11 cellular contexts compared by ENCODE assay signal in genomic region chr16:19523184-19523558, GRCh38. TPM values are rescaled to one million over a fixed set of nuclear protein-coding genes. Genes with fewer than 3 reads are reported as not detected.
DNase-seq lines count a peak whose midpoint lies in the region; ATAC-seq, FAIRE-seq and TF ChIP-seq lines count a peak whose summit lies in the region.
"Had no signal": no experiment of that assay in that cellular context is flagged by ENCODE, and none has a peak within 500 bp of the region (broad histone marks: within the 10 kb centered on the region; RNA-seq: fewer than 3 reads in every experiment).

No MANE protein-coding gene starts in this region.

- ATAC-seq in HG03025 (IDR thresholded peaks at IDR 0.05; ENCODE audit: low FRiP score, unreplicated experiment): no peak

- H3K4me1 Mint-ChIP-seq in astrocyte (ENCODE audit: low read depth, unreplicated experiment) (peaks cover 12% of the 10 kb centered on the region), neural crest cell (peaks cover 58% of the 10 kb centered on the region)

- no peak overlapping the region for H3K27ac Mint-ChIP-seq in astrocyte (ENCODE audit: unreplicated experiment)
- H3K27ac Mint-ChIP-seq in neural crest cell (ENCODE audit: unreplicated experiment): no peak overlapping the region

- in situ Hi-C loops in GM23248 (cut with MboI): loop anchor here (25.0 kb wide), 1 partner anchor 436 kb away; no protein-coding TSS in a partner anchor

- peaks cover 75% of the 10 kb centered on the region for H3K79me2 ChIP-seq in GM23248 (ENCODE audit: insufficient read depth)
- peaks cover 30% of the 10 kb centered on the region for H3K79me2 ChIP-seq in astrocyte (ENCODE audit: insufficient read depth, low read length)

- H3K9me2 ChIP-seq in GM23248 (ENCODE audit: insufficient read depth): no peaks in the 10 kb centered on the region

- no peaks in the 10 kb centered on the region; the same call in 1 of the 2 replicates for H3F3A ChIP-seq in GM23248 (ENCODE audit: insufficient read depth)

- H3K27ac ChIP-seq in GM23248: no peak overlapping the region
- no peak overlapping the region for H3K27ac ChIP-seq in astrocyte (ENCODE audit: low read depth, low read length)
- H3K27ac ChIP-seq: epithelial cell of prostate had no signal

- H3K4me1 ChIP-seq in BE2C: peaks cover 3% of the 10 kb centered on the region
- H3K4me1 ChIP-seq in GM23248 (ENCODE audit: insufficient read depth): no peaks in the 10 kb centered on the region; the same call in 1 of the 2 replicates
- peaks cover 6% of the 10 kb centered on the region for H3K4me1 ChIP-seq in astrocyte (ENCODE audit: insufficient read depth, low read length)

- no peak overlapping the region for H3K9ac ChIP-seq in GM23248
- no peak overlapping the region for H3K9ac ChIP-seq in astrocyte (ENCODE audit: low read length)

- 66 to 68% methylated on average over 18 of the region's 18 CpGs for WGBS in GM23248 (ENCODE audit: low coverage in 1 of 2, low lambda C conversion rate in 2 of 2, missing lambda C conversion rate in 2 of 2), 2 experiments

- no peaks in the 10 kb centered on the region for H4K20me1 ChIP-seq in GM23248 (ENCODE audit: insufficient read depth)
- peaks cover 25% of the 10 kb centered on the region for H4K20me1 ChIP-seq in astrocyte (ENCODE audit: insufficient read depth, low read length)

- H3K36me3 Mint-ChIP-seq in astrocyte (ENCODE audit: low read depth, unreplicated experiment) (peaks cover under 1% of the 10 kb centered on the region), neural crest cell (ENCODE audit: low read depth) (no peaks in the 10 kb centered on the region)

- H2AFZ ChIP-seq in GM23248: peak overlapping the region; percentile 99
- H2AFZ ChIP-seq in astrocyte (ENCODE audit: low read depth, low read length): no peak overlapping the region

- H3K4me2 ChIP-seq in GM23248 (ENCODE audit: unreplicated experiment) (no peak overlapping the region), astrocyte (ENCODE audit: low read length) (no peak overlapping the region)

- H3K27me3 ChIP-seq in BE2C (no peaks in the 10 kb centered on the region), GM23248 (replicated peaks; ENCODE audit: insufficient read depth) (no peaks in the 10 kb centered on the region), astrocyte (ENCODE audit: insufficient read depth, low read length) (no peaks in the 10 kb centered on the region)
- H3K27me3 ChIP-seq: Peyer's patch had no signal

- H3K27me3 Mint-ChIP-seq in astrocyte (ENCODE audit: low read depth, unreplicated experiment): no peaks in the 10 kb centered on the region
- no peaks in the 10 kb centered on the region for H3K27me3 Mint-ChIP-seq in neural crest cell (ENCODE audit: low read depth)

- DNase-seq in BE2C: no peak
- DNase-seq in GM23248: no peak
- no peak for DNase-seq in astrocyte (ENCODE audit: low read depth)
- no peak for DNase-seq in neural crest cell (ENCODE audit: low read depth, low spot score)
- no peak for DNase-seq in GM20000 (ENCODE audit: low spot score)
- DNase-seq in NCI-H2171 (lab: John Stamatoyannopoulos, UW): no peak
- DNase-seq in NCI-H2196 (lab: John Stamatoyannopoulos, UW; ENCODE audit: unreplicated experiment): no peak

- peak overlapping the region; percentile 66 for H3K4me3 Mint-ChIP-seq in astrocyte (ENCODE audit: unreplicated experiment)
- peak overlapping the region; percentile 98 for H3K4me3 Mint-ChIP-seq in neural crest cell

- no peak for TF ChIP-seq CTCF in BE2C (IDR thresholded peaks at IDR 0.05; ENCODE audit: low read depth, low read length)
- no peak for TF ChIP-seq CTCF in astrocyte (IDR thresholded peaks at IDR 0.05; ENCODE audit: insufficient read depth, low read depth, low read length)
- no peak for TF ChIP-seq CTCF in neural crest cell (conservative IDR thresholded peaks at IDR 0.05)
- TF ChIP-seq CTCF in GM20000 (IDR thresholded peaks at IDR 0.05; ENCODE audit: extremely low read depth, missing control alignments): no peak

- H3K9me3 Mint-ChIP-seq in astrocyte (ENCODE audit: unreplicated experiment) (no peaks in the 10 kb centered on the region), neural crest cell (no peaks in the 10 kb centered on the region)
- H3K9me3 Mint-ChIP-seq: activated T-cell treated with anti-CD3 and anti-CD28 coated beads, Interleukin-2, amount 50 U/mL, for 72 hours had no signal

- H3K4me3 ChIP-seq in BE2C (ENCODE audit: low read depth, low read length) (peak overlapping the region; percentile 97), GM23248 (no peak overlapping the region), astrocyte (ENCODE audit: insufficient read depth, low read depth, low read length) (no peak overlapping the region)

- H3K9me3 ChIP-seq in BE2C (no peaks in the 10 kb centered on the region), GM23248 (ENCODE audit: low read depth) (no peaks in the 10 kb centered on the region), astrocyte (ENCODE audit: insufficient read depth, low read depth, low read length) (no peaks in the 10 kb centered on the region)
- H3K9me3 ChIP-seq: Peyer's patch had no signal

- H3K36me3 ChIP-seq in BE2C (peaks cover 4% of the 10 kb centered on the region), GM23248 (ENCODE audit: low read depth) (peaks cover 2% of the 10 kb centered on the region; the same call in 1 of the 2 replicates), astrocyte (ENCODE audit: insufficient read depth, low read length) (no peaks in the 10 kb centered on the region)

- FAIRE-seq in astrocyte (lab: Jason Lieb, UNC): no peak

RNA-seq across cellular contexts. Expression of gene CCP110, which starts 0.6 kb away (rescaled TPM):
- polyA plus RNA-seq in BE2C (2012; ENCODE audit: insufficient read depth, insufficient read length, low read depth): 47.2 TPM
- 6.8 and 8.5 TPM in 2 replicates for total RNA-seq in GM23248 (2014; rRNA removed; shearing (Covaris generic))
- 7.4 and 9.0 TPM in 2 replicates for polyA plus RNA-seq in GM23248 (2016; fragmentation: Nextera tagmentation; extraction: Ambion mirVana)
- total RNA-seq in astrocyte (14.6 and 14.7 TPM in 2 replicates), neural crest cell (35.2 and 36.3 TPM in 2 replicates)

RNA-seq across cellular contexts. Expression of gene GDE1, which starts 1.3 kb away (rescaled TPM):
- 89.5 TPM for polyA plus RNA-seq in BE2C (2012; ENCODE audit: insufficient read depth, insufficient read length, low read depth)
- total RNA-seq in GM23248 (2014; rRNA removed; shearing (Covaris generic)): 77.1 and 85.0 TPM in 2 replicates
- polyA plus RNA-seq in GM23248 (2016; fragmentation: Nextera tagmentation; extraction: Ambion mirVana): 55.1 and 58.2 TPM in 2 replicates
- total RNA-seq in astrocyte (94.7 and 99.7 TPM in 2 replicates), neural crest cell (61.9 and 63.2 TPM in 2 replicates)

RNA-seq across cellular contexts. Expression of gene VPS35L, which starts 32.3 kb away (rescaled TPM):
- polyA plus RNA-seq in BE2C (2012; ENCODE audit: insufficient read depth, insufficient read length, low read depth): 29.8 TPM
- 19.9 and 28.6 TPM in 2 replicates for total RNA-seq in GM23248 (2014; rRNA removed; shearing (Covaris generic))
- polyA plus RNA-seq in GM23248 (2016; fragmentation: Nextera tagmentation; extraction: Ambion mirVana): 58.2 and 58.8 TPM in 2 replicates
- total RNA-seq in astrocyte (45.0 and 51.0 TPM in 2 replicates), neural crest cell (59.1 and 63.6 TPM in 2 replicates)
